24 cellular contexts compared by ENCODE assay signal in genomic region chr2:149720615-149721014, GRCh38.
"Had no signal": no experiment of that assay in that cellular context is flagged by ENCODE, and none has a peak within 500 bp of the region (broad histone marks: within the 10 kb centered on the region; RNA-seq: fewer than 3 reads in every experiment).

No MANE protein-coding gene starts in this region.

- H3K27me3 Mint-ChIP-seq: activated CD4-positive, alpha-beta T cell treated with anti-CD3 and anti-CD28 coated beads, Interleukin-2, amount 10 ng/mL, durations not matched to agents 24 days and 14 days; activated naive CD4-positive, alpha-beta T cell treated with anti-CD3 and anti-CD28 coated beads, Interleukin-2, amount 10 ng/mL, durations not matched to agents 7 days and 5 days; activated naive CD8-positive, alpha-beta T cell treated with anti-CD3 and anti-CD28 coated beads, Interleukin-2, amount 10 ng/mL, durations not matched to agents 7 days and 5 days; naive B cell had no signal

- H3K9me3 Mint-ChIP-seq: activated CD4-positive, alpha-beta memory T cell treated with anti-CD3 and anti-CD28 coated beads for 36 hours; activated CD4-positive, alpha-beta T cell treated with anti-CD3 and anti-CD28 coated beads, Interleukin-2, amount 10 ng/mL, durations not matched to agents 24 days and 14 days; activated naive CD4-positive, alpha-beta T cell treated with anti-CD3 and anti-CD28 coated beads, Interleukin-2, amount 10 ng/mL, durations not matched to agents 7 days and 5 days; activated naive CD8-positive, alpha-beta T cell treated with anti-CD3 and anti-CD28 coated beads, Interleukin-2, amount 10 ng/mL, durations not matched to agents 7 days and 5 days had no signal

- DNase-seq: activated CD4-positive, alpha-beta memory T cell treated with anti-CD3 and anti-CD28 coated beads for 36 hours; activated CD4-positive, alpha-beta T cell treated with anti-CD3 and anti-CD28 coated beads, Interleukin-2, amount 10 ng/mL, durations not matched to agents 24 days and 14 days; activated CD4-positive, CD25-positive, alpha-beta regulatory T cell treated with anti-CD3 and anti-CD28 coated beads, Interleukin-2, amount 50 U/mL, for 72 hours; activated CD8-positive, alpha-beta memory T cell treated with anti-CD3 and anti-CD28 coated beads, Interleukin-2, amount 50 U/mL, for 4 hours; activated gamma-delta T cell; activated naive CD4-positive, alpha-beta T cell treated with anti-CD3 and anti-CD28 coated beads, Interleukin-2, amount 10 ng/mL, durations not matched to agents 7 days and 5 days; activated naive CD8-positive, alpha-beta T cell treated with anti-CD3 and anti-CD28 coated beads, Interleukin-2, amount 10 ng/mL, durations not matched to agents 7 days and 5 days; activated T-cell treated with anti-CD3 and anti-CD28 coated beads, Interleukin-2, amount 50 U/mL, for 1 hour; cerebellar nuclear complex; colonic mucosa; effector CD8-positive, alpha-beta T cell; foreskin melanocyte; left ventricle myocardium inferior; mammary epithelial cell; naive B cell; spleen; stimulated activated naive CD4-positive, alpha-beta T cell; T-helper 2 cell had no signal

- H3K4me1 ChIP-seq: ascending aorta, colonic mucosa, left ventricle myocardium inferior, right atrium auricular region, spleen had no signal

- H3K9me3 ChIP-seq: ascending aorta, colonic mucosa, left ventricle myocardium inferior, right atrium auricular region, spleen, tibial nerve had no signal

- H3K27ac Mint-ChIP-seq: activated CD4-positive, alpha-beta memory T cell treated with anti-CD3 and anti-CD28 coated beads for 36 hours; activated CD4-positive, alpha-beta T cell treated with anti-CD3 and anti-CD28 coated beads, Interleukin-2, amount 10 ng/mL, durations not matched to agents 24 days and 14 days; activated naive CD4-positive, alpha-beta T cell treated with anti-CD3 and anti-CD28 coated beads, Interleukin-2, amount 10 ng/mL, durations not matched to agents 7 days and 5 days; activated naive CD8-positive, alpha-beta T cell treated with anti-CD3 and anti-CD28 coated beads, Interleukin-2, amount 10 ng/mL, durations not matched to agents 7 days and 5 days; naive B cell had no signal

- H3K4me1 Mint-ChIP-seq: activated CD4-positive, alpha-beta T cell treated with anti-CD3 and anti-CD28 coated beads, Interleukin-2, amount 10 ng/mL, durations not matched to agents 24 days and 14 days; activated naive CD4-positive, alpha-beta T cell treated with anti-CD3 and anti-CD28 coated beads, Interleukin-2, amount 10 ng/mL, durations not matched to agents 7 days and 5 days; activated naive CD8-positive, alpha-beta T cell treated with anti-CD3 and anti-CD28 coated beads, Interleukin-2, amount 10 ng/mL, durations not matched to agents 7 days and 5 days; naive B cell had no signal

- H3K36me3 Mint-ChIP-seq: activated CD4-positive, alpha-beta memory T cell treated with anti-CD3 and anti-CD28 coated beads for 36 hours; activated naive CD4-positive, alpha-beta T cell treated with anti-CD3 and anti-CD28 coated beads, Interleukin-2, amount 10 ng/mL, durations not matched to agents 7 days and 5 days; activated naive CD8-positive, alpha-beta T cell treated with anti-CD3 and anti-CD28 coated beads, Interleukin-2, amount 10 ng/mL, durations not matched to agents 7 days and 5 days; brain; naive B cell had no signal

- H3K27ac ChIP-seq: ascending aorta, cardiac muscle cell, colonic mucosa, left ventricle myocardium inferior, right atrium auricular region, tibial nerve had no signal

- H3K4me3 Mint-ChIP-seq: activated CD4-positive, alpha-beta memory T cell treated with anti-CD3 and anti-CD28 coated beads for 36 hours; activated CD4-positive, alpha-beta T cell treated with anti-CD3 and anti-CD28 coated beads, Interleukin-2, amount 10 ng/mL, durations not matched to agents 24 days and 14 days; activated naive CD4-positive, alpha-beta T cell treated with anti-CD3 and anti-CD28 coated beads, Interleukin-2, amount 10 ng/mL, durations not matched to agents 7 days and 5 days; activated naive CD8-positive, alpha-beta T cell treated with anti-CD3 and anti-CD28 coated beads, Interleukin-2, amount 10 ng/mL, durations not matched to agents 7 days and 5 days; brain; naive B cell; neural crest cell had no signal

- H3K4me3 ChIP-seq: ascending aorta, cardiac muscle cell, colonic mucosa, left ventricle myocardium inferior, right atrium auricular region, spleen, tibial nerve had no signal

- H3K27me3 ChIP-seq: ascending aorta, cardiac muscle cell, colonic mucosa, right atrium auricular region, spleen, tibial nerve had no signal

- H3K36me3 ChIP-seq: ascending aorta, cardiac muscle cell, colonic mucosa, left ventricle myocardium inferior, right atrium auricular region, spleen, tibial nerve had no signal
